In the genomic region with DNA sequence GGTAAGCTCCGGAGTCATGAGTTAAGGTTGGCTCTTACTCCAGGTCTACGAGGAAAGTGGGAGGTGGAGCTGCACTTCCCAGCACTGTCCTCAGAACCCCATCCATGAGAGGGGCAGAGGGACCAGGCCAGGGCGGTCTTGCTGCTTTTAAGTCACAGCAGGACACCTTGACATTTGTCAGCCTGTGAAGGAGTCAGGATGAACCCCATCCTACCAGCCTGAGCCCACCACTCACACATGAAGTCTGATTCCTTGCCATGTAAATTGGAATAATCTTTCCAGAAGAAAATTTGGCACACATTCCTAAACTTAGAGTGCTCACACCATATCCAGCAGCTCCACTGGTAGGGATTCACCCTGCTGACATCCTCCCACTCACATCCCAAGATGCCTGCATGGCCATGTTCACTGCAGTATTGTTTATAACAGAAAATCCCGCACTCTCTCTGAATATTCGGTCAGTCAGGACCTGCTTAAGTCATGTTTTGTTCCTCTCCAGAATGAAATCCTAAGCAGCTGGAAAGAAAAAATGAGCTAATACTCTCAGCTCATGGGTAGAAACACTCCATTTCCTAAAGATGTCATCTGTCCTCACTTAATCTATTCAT, we compare ENCODE assay signal across 15 cellular contexts.
A peak's percentile ranks its signal among the peaks of the same experiment; 100 is the strongest.
DNase-seq lines count a peak whose midpoint lies in the region.
"Had no signal": no experiment of that assay in that cellular context is flagged by ENCODE, and none has a peak within 500 bp of the region (broad histone marks: within the 10 kb centered on the region; RNA-seq: fewer than 3 reads in every experiment).

No MANE protein-coding gene starts in this region.

- peaks cover 4% of the 10 kb centered on the region for H3K9me3 Mint-ChIP-seq in T-helper 2 cell treated with Interferon-gamma antibody and Interleukin-4, amounts not matched to agents 5 μg/mL and 100 μg/mL, for 36 hours

- H3K4me1 Mint-ChIP-seq in T-helper 2 cell treated with Interferon-gamma antibody and Interleukin-4, amounts not matched to agents 5 μg/mL and 100 μg/mL, for 36 hours (ENCODE audit: low read depth): peaks cover 5% of the 10 kb centered on the region
- H3K4me1 Mint-ChIP-seq: B cell had no signal

- H3K27me3 Mint-ChIP-seq in T-helper 2 cell treated with Interferon-gamma antibody and Interleukin-4, amounts not matched to agents 5 μg/mL and 100 μg/mL, for 36 hours (ENCODE audit: low read depth): no peaks in the 10 kb centered on the region

- no peaks in the 10 kb centered on the region for H3K36me3 Mint-ChIP-seq in T-helper 2 cell treated with Interferon-gamma antibody and Interleukin-4, amounts not matched to agents 5 μg/mL and 100 μg/mL, for 36 hours (ENCODE audit: low read depth)
- H3K36me3 Mint-ChIP-seq: CD4-positive, CD25-positive, alpha-beta regulatory T cell had no signal

- peak; percentile 1 for DNase-seq in activated CD8-positive, alpha-beta memory T cell treated with anti-CD3 and anti-CD28 coated beads, Interleukin-2, amount 50 U/mL, for 4 hours
- no peak for DNase-seq in activated CD8-positive, alpha-beta memory T cell treated with anti-CD3 and anti-CD28 coated beads, Interleukin-2, amount 50 U/mL, for 48 hours
- peak; percentile 16 for DNase-seq in ecto neural progenitor cell (ENCODE audit: low spot score)
- DNase-seq in mesenteric fat pad (ENCODE audit: low spot score): peak; percentile 43
- DNase-seq in ureter (ENCODE audit: low spot score): peak; percentile 33
- no peak for DNase-seq in cortex of kidney (lab: John Stamatoyannopoulos, UW)
- DNase-seq in T-helper 2 cell treated with Interferon-gamma antibody and Interleukin-4, amounts not matched to agents 5 μg/mL and 100 μg/mL, for 36 hours (ENCODE audit: low spot score): no peak
- DNase-seq in NCI-H2196 treated with DMSO at 0.1 percent for 48 hours (lab: John Stamatoyannopoulos, UW; ENCODE audit: unreplicated experiment): no peak
- DNase-seq: 8988T; CD4-positive, CD25-positive, alpha-beta regulatory T cell; NCI-H1105; NCI-H1694; NCI-H510A; NCI-H774 had no signal

- H3K4me3 Mint-ChIP-seq in T-helper 2 cell treated with Interferon-gamma antibody and Interleukin-4, amounts not matched to agents 5 μg/mL and 100 μg/mL, for 36 hours: no peak overlapping the region
- H3K4me3 Mint-ChIP-seq: B cell; CD4-positive, CD25-positive, alpha-beta regulatory T cell had no signal

- no peak overlapping the region for H3K27ac Mint-ChIP-seq in T-helper 2 cell treated with Interferon-gamma antibody and Interleukin-4, amounts not matched to agents 5 μg/mL and 100 μg/mL, for 36 hours
- H3K27ac Mint-ChIP-seq: B cell; CD4-positive, CD25-positive, alpha-beta regulatory T cell had no signal

Comparison
In these comparisons a context has a peak if more than half of its experiments do, and no peak if none do; other contexts are left out.
1. DNase-seq: peak in activated CD8-positive, alpha-beta memory T cell treated with anti-CD3 and anti-CD28 coated beads, Interleukin-2, amount 50 U/mL, for 4 hours (single experiment), ecto neural progenitor cell (single experiment), mesenteric fat pad (single experiment) and ureter (single experiment); none in activated CD8-positive, alpha-beta memory T cell treated with anti-CD3 and anti-CD28 coated beads, Interleukin-2, amount 50 U/mL, for 48 hours (single experiment), cortex of kidney (single experiment), T-helper 2 cell treated with Interferon-gamma antibody and Interleukin-4, amounts not matched to agents 5 μg/mL and 100 μg/mL, for 36 hours (single experiment) and NCI-H2196 treated with DMSO at 0.1 percent for 48 hours (single experiment).